14 cellular contexts compared by ENCODE assay signal in the genomic region with DNA sequence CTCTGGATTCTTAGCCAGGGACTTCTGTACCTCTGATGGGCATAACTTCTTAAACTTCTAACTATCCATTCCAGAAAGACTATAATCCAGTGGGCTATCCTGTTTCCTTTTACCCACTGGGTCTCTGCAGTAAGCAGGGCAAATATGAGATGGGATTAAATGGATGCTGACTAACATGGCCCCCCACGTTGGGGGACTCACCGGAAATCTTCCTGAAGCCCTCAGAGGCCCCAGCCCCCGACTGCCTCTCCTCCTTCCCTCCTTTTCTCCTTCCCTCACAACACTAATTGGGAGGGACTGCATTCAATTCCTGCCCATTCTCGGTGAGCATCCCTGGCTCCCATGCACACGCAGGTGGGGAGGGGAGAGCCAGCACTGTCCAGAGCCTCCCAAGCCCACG.
DNase-seq lines count a peak whose midpoint lies in the region; ATAC-seq and TF ChIP-seq lines count a peak whose summit lies in the region.
"Had no signal": no experiment of that assay in that cellular context is flagged by ENCODE, and none has a peak within 500 bp of the region (broad histone marks: within the 10 kb centered on the region; RNA-seq: fewer than 3 reads in every experiment).

No MANE protein-coding gene starts in this region.

- H3K9ac ChIP-seq in endodermal cell (ENCODE audit: extremely low read depth, low read length, poor library complexity, severe bottlenecking): no peak overlapping the region

- TF ChIP-seq CTCF in endodermal cell (conservative IDR thresholded peaks at IDR 0.05) (no peak), nephron (IDR thresholded peaks at IDR 0.05; ENCODE audit: unreplicated experiment in 3 of 3) (no peak), tibial nerve (IDR thresholded peaks at IDR 0.05) (no peak)

- H3K4me3 Mint-ChIP-seq in endodermal cell: no peak overlapping the region
- no peak overlapping the region for H3K4me3 Mint-ChIP-seq in nephron
- H3K4me3 Mint-ChIP-seq: activated T-helper 17 cell treated with anti-CD3 and anti-CD28 coated beads, Interleukin-2, amount 50 U/mL, for 72 hours had no signal

- ATAC-seq in activated naive CD4-positive, alpha-beta T cell treated with anti-CD3 and anti-CD28 coated beads, Interleukin-2, amount 50 U/mL, for 72 hours: no peak
- ATAC-seq in aorta (ENCODE audit: low FRiP score) (no peak), HG02840 (IDR thresholded peaks at IDR 0.05; ENCODE audit: low FRiP score, unreplicated experiment) (no peak), GM18517 (IDR thresholded peaks at IDR 0.05; ENCODE audit: unreplicated experiment) (no peak)
- ATAC-seq: A549; activated T-helper 17 cell treated with anti-CD3 and anti-CD28 coated beads, Interleukin-2, amount 50 U/mL, for 72 hours; GM12878 had no signal

- intact Hi-C loops in aorta (cut with DNase I): loop anchor here in 1 of 2 donors (5.0 kb wide), 1 partner anchor 49 kb away; no protein-coding TSS in a partner anchor

- H3K4me1 ChIP-seq in endodermal cell (ENCODE audit: control insufficient read depth, insufficient read depth, low read length) (peaks cover 64% of the 10 kb centered on the region), tibial nerve (peaks cover 0 to 66% (median 55%) of the 10 kb centered on the region in 4 donors), aorta (ENCODE audit: control insufficient read depth in 1 of 2, insufficient read depth in 2 of 2, low read length in 2 of 2) (peaks cover 0 to 1% of the 10 kb centered on the region in 2 donors)
- H3K4me1 ChIP-seq: A549 had no signal

- H3K27me3 ChIP-seq in endodermal cell (ENCODE audit: control insufficient read depth, insufficient read depth, low read length, poor library complexity, severe bottlenecking): no peaks in the 10 kb centered on the region
- H3K27me3 ChIP-seq in tibial nerve: no peaks in the 10 kb centered on the region
- H3K27me3 ChIP-seq in aorta (ENCODE audit: control insufficient read depth in 1 of 2, insufficient read depth in 2 of 2, low read length in 1 of 2): no peaks in the 10 kb centered on the region

- H3K36me3 ChIP-seq in endodermal cell (ENCODE audit: control insufficient read depth, insufficient read depth, low read length): peaks cover 80% of the 10 kb centered on the region
- H3K36me3 ChIP-seq in tibial nerve: no peaks in the 10 kb centered on the region
- no peaks in the 10 kb centered on the region for H3K36me3 ChIP-seq in aorta (ENCODE audit: control insufficient read depth in 1 of 2, insufficient read depth in 2 of 2, low read length in 1 of 2)

- H3K4me3 ChIP-seq in endodermal cell (ENCODE audit: low read length) (no peak overlapping the region), tibial nerve (peak overlapping the region in 1 of 4 donors; percentile 31), aorta (ENCODE audit: low read length in 2 of 2) (no peak overlapping the region)
- H3K4me3 ChIP-seq: A549, GM12878 had no signal

- no peak for TF ChIP-seq POLR2A in tibial nerve (IDR thresholded peaks at IDR 0.05)

- H3K27me3 Mint-ChIP-seq in endodermal cell (ENCODE audit: insufficient read depth): no peaks in the 10 kb centered on the region
- H3K27me3 Mint-ChIP-seq in nephron (ENCODE audit: low read depth): no peaks in the 10 kb centered on the region
- H3K27me3 Mint-ChIP-seq: activated T-helper 17 cell treated with anti-CD3 and anti-CD28 coated beads, Interleukin-2, amount 50 U/mL, for 72 hours had no signal

- H3K4me1 Mint-ChIP-seq in endodermal cell (peaks cover 81% of the 10 kb centered on the region), nephron (peaks cover 90% of the 10 kb centered on the region)

- WGBS in endodermal cell (ENCODE audit: insufficient coverage in 1 of 2, insufficient read length in 1 of 2), 2 experiments: 77 to 90% methylated on average over 2 to 6 of the region's 6 CpGs
- WGBS in tibial nerve, 2 donors: 74% methylated on average over 6 of the region's 6 CpGs
- WGBS in aorta, 2 donors: 85 to 86% methylated on average over 6 of the region's 6 CpGs

- H3K27ac Mint-ChIP-seq in activated naive CD4-positive, alpha-beta T cell treated with anti-CD3 and anti-CD28 coated beads, Interleukin-2, amount 50 U/mL, for 72 hours: peak overlapping the region; percentile 22 to 64
- H3K27ac Mint-ChIP-seq in endodermal cell: peak overlapping the region; percentile 86
- H3K27ac Mint-ChIP-seq in nephron: peak overlapping the region; percentile 96 to 99 (median 98)
- H3K27ac Mint-ChIP-seq: activated T-helper 17 cell treated with anti-CD3 and anti-CD28 coated beads, Interleukin-2, amount 50 U/mL, for 72 hours had no signal

- TF ChIP-seq EP300 in tibial nerve (IDR thresholded peaks at IDR 0.05): no peak

- H3K36me3 Mint-ChIP-seq in activated naive CD4-positive, alpha-beta T cell treated with anti-CD3 and anti-CD28 coated beads, Interleukin-2, amount 50 U/mL, for 72 hours: peaks cover 0 to 4% of the 10 kb centered on the region in 2 donors
- H3K36me3 Mint-ChIP-seq in endodermal cell (ENCODE audit: low read depth) (peaks cover 56% of the 10 kb centered on the region), nephron (ENCODE audit: low read depth) (peaks cover 18% of the 10 kb centered on the region)

- H3K9me3 Mint-ChIP-seq in activated naive CD4-positive, alpha-beta T cell treated with anti-CD3 and anti-CD28 coated beads, Interleukin-2, amount 50 U/mL, for 72 hours: no peaks in the 10 kb centered on the region
- H3K9me3 Mint-ChIP-seq in endodermal cell (no peaks in the 10 kb centered on the region), nephron (no peaks in the 10 kb centered on the region)
- H3K9me3 Mint-ChIP-seq: activated T-helper 17 cell treated with anti-CD3 and anti-CD28 coated beads, Interleukin-2, amount 50 U/mL, for 72 hours had no signal

- DNase-seq in activated naive CD4-positive, alpha-beta T cell treated with anti-CD3 and anti-CD28 coated beads, Interleukin-2, amount 50 U/mL, for 72 hours (ENCODE audit: low spot score in 2 of 2): no peak
- no peak for DNase-seq in activated naive CD4-positive, alpha-beta T cell treated with Interleukin-2 at 50 U/mL for 16 hours
- DNase-seq in endodermal cell: no peak
- no peak for DNase-seq in tibial nerve (ENCODE audit: low spot score in 2 of 2)
- DNase-seq in aorta: no peak
- DNase-seq: activated CD4-positive, CD25-positive, alpha-beta regulatory T cell treated with anti-CD3 and anti-CD28 coated beads, Interleukin-2, amount 50 U/mL, for 72 hours; midbrain; NCI-H446 had no signal

- H3K27ac ChIP-seq in endodermal cell (ENCODE audit: low read depth, low read length): no peak overlapping the region
- H3K27ac ChIP-seq in tibial nerve: peak overlapping the region; percentile 43 to 92 (median 78)
- H3K27ac ChIP-seq in aorta (ENCODE audit: low read depth in 1 of 2, low read length in 2 of 2): peak overlapping the region in 1 of 2 donors; percentile 34
- H3K27ac ChIP-seq: A549 had no signal

- H3K9me3 ChIP-seq in endodermal cell (ENCODE audit: control insufficient read depth, low read length) (no peaks in the 10 kb centered on the region), tibial nerve (no peaks in the 10 kb centered on the region), aorta (ENCODE audit: control insufficient read depth, low read length) (no peaks in the 10 kb centered on the region)
- H3K9me3 ChIP-seq: A549 had no signal

Comparison
In these comparisons a context has a peak if more than half of its experiments do, and no peak if none do; other contexts are left out.
1. H3K27ac Mint-ChIP-seq: peak in every context shown above with its lines; median percentile 98 in nephron; 86 in endodermal cell; 43 in activated naive CD4-positive, alpha-beta T cell treated with anti-CD3 and anti-CD28 coated beads, Interleukin-2, amount 50 U/mL, for 72 hours.